Comparison of ENCODE assay signal across 18 cellular contexts in genomic region chr14:68442828-68443460, GRCh38.
DNase-seq lines count a peak whose midpoint lies in the region; ATAC-seq, FAIRE-seq and TF ChIP-seq lines count a peak whose summit lies in the region.
"Had no signal": no experiment of that assay in that cellular context is flagged by ENCODE, and none has a peak within 500 bp of the region (broad histone marks: within the 10 kb centered on the region; RNA-seq: fewer than 3 reads in every experiment).

No MANE protein-coding gene starts in this region.

- H3K4me2 ChIP-seq in astrocyte (ENCODE audit: low read length): no peak overlapping the region

- H4K20me1 ChIP-seq in astrocyte (ENCODE audit: insufficient read depth, low read length): no peaks in the 10 kb centered on the region

- H3K27ac Mint-ChIP-seq in astrocyte (ENCODE audit: unreplicated experiment) (peak overlapping the region; percentile 47), endothelial cell (ENCODE audit: unreplicated experiment) (no peak overlapping the region)
- H3K27ac Mint-ChIP-seq in CD4-positive, alpha-beta T cell: no peak overlapping the region
- H3K27ac Mint-ChIP-seq: dendritic cell treated with granulocyte-macrophage colony-stimulating factor and Interleukin-4, amounts not matched to agents 40 ng/mL and 50 ng/mL, for 4 days had no signal

- POLR2A ChIA-PET in CD4-positive, alpha-beta T cell (lab: Charles Lee): no interaction called here

- CTCF ChIA-PET in CD4-positive, alpha-beta T cell (lab: Charles Lee): no interaction called here

- H3K79me2 ChIP-seq in astrocyte (ENCODE audit: insufficient read depth, low read length): no peaks in the 10 kb centered on the region

- H3K4me1 Mint-ChIP-seq in astrocyte (ENCODE audit: low read depth, unreplicated experiment): peaks cover 23% of the 10 kb centered on the region
- peaks cover 9% of the 10 kb centered on the region for H3K4me1 Mint-ChIP-seq in endothelial cell (ENCODE audit: unreplicated experiment)
- H3K4me1 Mint-ChIP-seq in CD4-positive, alpha-beta T cell (ENCODE audit: low read depth): no peaks in the 10 kb centered on the region

- H3K4me3 Mint-ChIP-seq in astrocyte (ENCODE audit: unreplicated experiment) (peak overlapping the region; percentile 9), endothelial cell (ENCODE audit: unreplicated experiment) (no peak overlapping the region)
- H3K4me3 Mint-ChIP-seq in CD4-positive, alpha-beta T cell: no peak overlapping the region
- H3K4me3 Mint-ChIP-seq: dendritic cell treated with granulocyte-macrophage colony-stimulating factor and Interleukin-4, amounts not matched to agents 40 ng/mL and 50 ng/mL, for 4 days; neural crest cell had no signal

- peak; percentile 84 for DNase-seq in EH (ENCODE audit: low read depth)
- peak; percentile 87 for DNase-seq in astrocyte (ENCODE audit: low read depth)
- peak; percentile 45 for DNase-seq in foreskin melanocyte
- DNase-seq in stromal cell of bone marrow (ENCODE audit: low read depth): peak; percentile 91
- no peak for DNase-seq in endothelial cell (ENCODE audit: low spot score)
- no peak for DNase-seq in T-helper 1 cell
- DNase-seq in CD4-positive, alpha-beta T cell: no peak
- DNase-seq: activated CD8-positive, alpha-beta memory T cell treated with anti-CD3 and anti-CD28 coated beads, Interleukin-2, amount 50 U/mL, for 4 hours; activated gamma-delta T cell treated with Interleukin-2 at 50 U/mL for 16 hours; aorta; C1 segment of cervical spinal cord; mesendoderm; NCI-H1694 had no signal

- FAIRE-seq in astrocyte (lab: Jason Lieb, UNC): no peak
- FAIRE-seq: GM19239, keratinocyte had no signal

- no peak overlapping the region for H2AFZ ChIP-seq in astrocyte (ENCODE audit: low read depth, low read length)

- intact Hi-C loops in CD4-positive, alpha-beta T cell (cut with DNase I, micrococcal nuclease): no loop called here

- no peak for ATAC-seq in HG03159 (IDR thresholded peaks at IDR 0.05; ENCODE audit: unreplicated experiment)
- ATAC-seq in CD4-positive, alpha-beta T cell (ENCODE audit: poor library complexity): no peak

- no peaks in the 10 kb centered on the region for H3K9me3 ChIP-seq in astrocyte (ENCODE audit: insufficient read depth, low read depth, low read length)
- H3K9me3 ChIP-seq in CD4-positive, alpha-beta T cell (ENCODE audit: control insufficient read depth, low read length): no peaks in the 10 kb centered on the region

- H3K27me3 Mint-ChIP-seq in astrocyte (ENCODE audit: low read depth, unreplicated experiment): peaks cover 2% of the 10 kb centered on the region
- peaks cover 4% of the 10 kb centered on the region for H3K27me3 Mint-ChIP-seq in endothelial cell (ENCODE audit: unreplicated experiment)
- no peaks in the 10 kb centered on the region for H3K27me3 Mint-ChIP-seq in CD4-positive, alpha-beta T cell
- H3K27me3 Mint-ChIP-seq: dendritic cell treated with granulocyte-macrophage colony-stimulating factor and Interleukin-4, amounts not matched to agents 40 ng/mL and 50 ng/mL, for 4 days had no signal

- no peaks in the 10 kb centered on the region for H3K27me3 ChIP-seq in astrocyte (ENCODE audit: insufficient read depth, low read length)
- no peaks in the 10 kb centered on the region for H3K27me3 ChIP-seq in CD4-positive, alpha-beta T cell (ENCODE audit: control insufficient read depth, insufficient read depth, low read length)

- peaks cover 5% of the 10 kb centered on the region for H3K36me3 Mint-ChIP-seq in astrocyte (ENCODE audit: low read depth, unreplicated experiment)
- H3K36me3 Mint-ChIP-seq in endothelial cell (ENCODE audit: low read depth, unreplicated experiment): peaks cover 7% of the 10 kb centered on the region
- H3K36me3 Mint-ChIP-seq in CD4-positive, alpha-beta T cell (ENCODE audit: low read depth): no peaks in the 10 kb centered on the region

- peaks cover 2% of the 10 kb centered on the region for H3K9me3 Mint-ChIP-seq in astrocyte (ENCODE audit: unreplicated experiment)
- no peaks in the 10 kb centered on the region for H3K9me3 Mint-ChIP-seq in endothelial cell (ENCODE audit: unreplicated experiment)
- H3K9me3 Mint-ChIP-seq in CD4-positive, alpha-beta T cell: no peaks in the 10 kb centered on the region
- H3K9me3 Mint-ChIP-seq: dendritic cell treated with granulocyte-macrophage colony-stimulating factor and Interleukin-4, amounts not matched to agents 40 ng/mL and 50 ng/mL, for 4 days had no signal

- peaks cover 15% of the 10 kb centered on the region for H3K4me1 ChIP-seq in astrocyte (ENCODE audit: insufficient read depth, low read length)

- no peak overlapping the region for H3K9ac ChIP-seq in astrocyte (ENCODE audit: low read length)

- H3K4me3 ChIP-seq in astrocyte (ENCODE audit: insufficient read depth, low read depth, low read length): no peak overlapping the region

- no peak overlapping the region for H3K27ac ChIP-seq in astrocyte (ENCODE audit: low read depth, low read length)
- no peak overlapping the region for H3K27ac ChIP-seq in CD4-positive, alpha-beta T cell (ENCODE audit: low read depth, low read length)

- TF ChIP-seq CTCF in astrocyte (IDR thresholded peaks at IDR 0.05; ENCODE audit: insufficient read depth, low read depth, low read length) (no peak), endothelial cell (IDR thresholded peaks at IDR 0.05; ENCODE audit: unreplicated experiment) (no peak)
- TF ChIP-seq CTCF in CD4-positive, alpha-beta T cell (IDR thresholded peaks at IDR 0.05): no peak

- H3K36me3 ChIP-seq in astrocyte (ENCODE audit: insufficient read depth, low read length): no peaks in the 10 kb centered on the region

Comparison
In these comparisons a context has a peak if more than half of its experiments do, and no peak if none do; other contexts are left out.
1. DNase-seq: peak in EH (single experiment), astrocyte (single experiment), foreskin melanocyte (single experiment) and stromal cell of bone marrow (single experiment); none in endothelial cell (single experiment), T-helper 1 cell (0 of 5) and CD4-positive, alpha-beta T cell (0 of 10).